8 cellular contexts compared by ENCODE assay signal in genomic region chr7:130069978-130070899, GRCh38. TPM values are rescaled to one million over a fixed set of nuclear protein-coding genes. Genes with fewer than 3 reads are reported as not detected.
DNase-seq lines count a peak whose midpoint lies in the region; ATAC-seq and TF ChIP-seq lines count a peak whose summit lies in the region.

Gene KLHDC10, plus strand, starts transcription at chr7:130070534. Its CDS starts 110 bp downstream, at chr7:130070644.

- H3K27ac ChIP-seq in RWPE1, result peak within 1 kb of the TSS; percentile 87
- H3K27ac ChIP-seq in naive thymus-derived CD4-positive, alpha-beta T cell (ENCODE audit: low read depth, low read length), result peak within 1 kb of the TSS; percentile 82

- peak within 1 kb of the TSS; percentile 77 for H3K4me3 ChIP-seq in LNCaP clone FGC (ENCODE audit: low read depth, low read length)
- H3K4me3 ChIP-seq in naive thymus-derived CD4-positive, alpha-beta T cell (ENCODE audit: low read length), result peak within 1 kb of the TSS; percentile 54

- TF ChIP-seq CTCF in LNCaP clone FGC (IDR thresholded peaks at IDR 0.05; ENCODE audit: control insufficient read depth, extremely low read depth, insufficient read depth) (no peak), RWPE1 (conservative IDR thresholded peaks at IDR 0.05; ENCODE audit: low read depth) (no peak)

- POLR2A ChIA-PET in RWPE1 (lab: Yijun Ruan, JAX; ENCODE audit: low non-redundant PET), result interaction anchor here (0.6 kb wide), 1 partner anchor 110 kb away, joined by 3 read pairs; no protein-coding TSS in a partner anchor
- POLR2A ChIA-PET in naive thymus-derived CD4-positive, alpha-beta T cell (lab: Charles Lee), result interaction anchor here (0.5 to 1.7 kb wide), 10 partner anchors 9 to 688 kb away, joined by 3 to 11 read pairs (median 4); partner anchors contain the start of genes TMEM209 and ZC3HC1

- peak within 1 kb of the TSS; percentile 97 for H3K27ac Mint-ChIP-seq in activated T-helper 17 cell treated with anti-CD3 and anti-CD28 coated beads, Interleukin-2, amount 50 U/mL, for 72 hours
- peak within 1 kb of the TSS; percentile 81 to 97 (median 90) for H3K27ac Mint-ChIP-seq in naive thymus-derived CD4-positive, alpha-beta T cell
- H3K27ac Mint-ChIP-seq in stimulated activated naive B cell treated with anti-CD40 and anti-IgM and Interleukin-4, amounts not matched to agents 10 μg/mL and 1 μg/mL and 100 μg/mL, for 72 hours, result peak within 1 kb of the TSS; percentile 94

- CTCF ChIA-PET in RWPE1 (lab: Yijun Ruan, JAX), result interaction anchor here (0.5 to 0.6 kb wide), 2 partner anchors 49 to 358 kb away, joined by 4 read pairs; no protein-coding TSS in a partner anchor
- CTCF ChIA-PET in naive thymus-derived CD4-positive, alpha-beta T cell (lab: Charles Lee), result interaction anchor here (0.7 to 2.9 kb wide), 4 partner anchors 14 to 761 kb away, joined by 3 to 9 read pairs (median 4); no protein-coding TSS in a partner anchor

- H3K4me1 Mint-ChIP-seq in activated T-helper 17 cell treated with anti-CD3 and anti-CD28 coated beads, Interleukin-2, amount 50 U/mL, for 72 hours, result peaks cover 39% of the 10 kb centered on the region
- H3K4me1 Mint-ChIP-seq in naive thymus-derived CD4-positive, alpha-beta T cell, result peaks cover 34 to 51% (median 42%) of the 10 kb centered on the region in 7 donors
- H3K4me1 Mint-ChIP-seq in stimulated activated naive B cell treated with anti-CD40 and anti-IgM and Interleukin-4, amounts not matched to agents 10 μg/mL and 1 μg/mL and 100 μg/mL, for 72 hours, result peaks cover 23 to 38% of the 10 kb centered on the region in 2 donors

- H3K9me3 ChIP-seq in naive thymus-derived CD4-positive, alpha-beta T cell (ENCODE audit: control insufficient read depth in 2 of 3, low read length in 3 of 3), result no peaks in the 10 kb centered on the region

- peaks cover 3% of the 10 kb centered on the region for H3K9me3 Mint-ChIP-seq in activated T-helper 17 cell treated with anti-CD3 and anti-CD28 coated beads, Interleukin-2, amount 50 U/mL, for 72 hours
- peaks cover 0 to 5% (median 0%) of the 10 kb centered on the region in 11 donors for H3K9me3 Mint-ChIP-seq in naive thymus-derived CD4-positive, alpha-beta T cell
- H3K9me3 Mint-ChIP-seq in stimulated activated naive B cell treated with anti-CD40 and anti-IgM and Interleukin-4, amounts not matched to agents 10 μg/mL and 1 μg/mL and 100 μg/mL, for 72 hours, result no peaks in the 10 kb centered on the region

- no peaks in the 10 kb centered on the region for H3K36me3 ChIP-seq in naive thymus-derived CD4-positive, alpha-beta T cell (ENCODE audit: control insufficient read depth in 2 of 3, insufficient read depth in 3 of 3, low read length in 3 of 3)

- H3K27me3 Mint-ChIP-seq in activated T-helper 17 cell treated with anti-CD3 and anti-CD28 coated beads, Interleukin-2, amount 50 U/mL, for 72 hours, result no peaks in the 10 kb centered on the region
- peaks cover 0 to 2% (median 0%) of the 10 kb centered on the region in 5 donors for H3K27me3 Mint-ChIP-seq in naive thymus-derived CD4-positive, alpha-beta T cell
- H3K27me3 Mint-ChIP-seq in stimulated activated naive B cell treated with anti-CD40 and anti-IgM and Interleukin-4, amounts not matched to agents 10 μg/mL and 1 μg/mL and 100 μg/mL, for 72 hours, result peaks cover 0 to 5% of the 10 kb centered on the region in 2 donors

- ATAC-seq in activated T-helper 17 cell treated with anti-CD3 and anti-CD28 coated beads, Interleukin-2, amount 50 U/mL, for 72 hours (replicated peaks), result peak; percentile 98
- peak; percentile 99 for ATAC-seq in naive thymus-derived CD4-positive, alpha-beta T cell
- ATAC-seq in stimulated activated naive B cell treated with anti-CD40 and anti-IgM and Interleukin-4, amounts not matched to agents 10 μg/mL and 1 μg/mL and 100 μg/mL, for 72 hours (replicated peaks), result peak; percentile 97 to 99

- intact Hi-C loops in naive thymus-derived CD4-positive, alpha-beta T cell (cut with micrococcal nuclease), result loop anchor here (1.0 to 5.0 kb wide), 19 partner anchors 11 to 1726 kb away; partner anchors contain the start of genes CEP41 (in 2 of the 2), COPG2 (in 2 of the 2), TMEM209 (in 2 of the 2) and AHCYL2 (in 1 of the 2)

- H3K4me1 ChIP-seq in naive thymus-derived CD4-positive, alpha-beta T cell (ENCODE audit: control insufficient read depth in 2 of 2, insufficient read depth in 2 of 2, low read length in 2 of 2), result peaks cover 12 to 18% of the 10 kb centered on the region in 2 donors

- H3K27me3 ChIP-seq in naive thymus-derived CD4-positive, alpha-beta T cell (ENCODE audit: control insufficient read depth in 2 of 2, insufficient read depth in 2 of 2, low read length in 2 of 2), result no peaks in the 10 kb centered on the region

- peaks cover 19% of the 10 kb centered on the region for H3K36me3 Mint-ChIP-seq in activated T-helper 17 cell treated with anti-CD3 and anti-CD28 coated beads, Interleukin-2, amount 50 U/mL, for 72 hours (ENCODE audit: low read depth)
- peaks cover 0 to 9% (median 0%) of the 10 kb centered on the region in 5 donors for H3K36me3 Mint-ChIP-seq in naive thymus-derived CD4-positive, alpha-beta T cell
- H3K36me3 Mint-ChIP-seq in stimulated activated naive B cell treated with anti-CD40 and anti-IgM and Interleukin-4, amounts not matched to agents 10 μg/mL and 1 μg/mL and 100 μg/mL, for 72 hours, result peaks cover 7 to 9% of the 10 kb centered on the region in 2 donors

- peak within 1 kb of the TSS; percentile 99 for H3K4me3 Mint-ChIP-seq in activated T-helper 17 cell treated with anti-CD3 and anti-CD28 coated beads, Interleukin-2, amount 50 U/mL, for 72 hours
- H3K4me3 Mint-ChIP-seq in naive thymus-derived CD4-positive, alpha-beta T cell, result peak within 1 kb of the TSS; percentile 80 to 95 (median 92)
- peak within 1 kb of the TSS; percentile 86 to 94 for H3K4me3 Mint-ChIP-seq in stimulated activated naive B cell treated with anti-CD40 and anti-IgM and Interleukin-4, amounts not matched to agents 10 μg/mL and 1 μg/mL and 100 μg/mL, for 72 hours

- peak; percentile 100 for DNase-seq in Daoy (ENCODE audit: low read depth)
- DNase-seq in GOT3 (lab: John Stamatoyannopoulos, UW), result peak; percentile 90
- DNase-seq in LNCaP clone FGC (ENCODE audit: low read depth), result peak; percentile 99
- DNase-seq in RWPE1 (ENCODE audit: low spot score), result peak; percentile 98
- peak; percentile 99 for DNase-seq in fibroblast of gingiva (ENCODE audit: low read depth)
- DNase-seq in naive thymus-derived CD4-positive, alpha-beta T cell, result peak; percentile 84 to 98 (median 96)
- DNase-seq in stimulated activated naive B cell treated with anti-CD40 and anti-IgM and Interleukin-4, amounts not matched to agents 10 μg/mL and 1 μg/mL and 100 μg/mL, for 72 hours, result peak; percentile 93

RNA-seq across cellular contexts. Expression of gene KLHDC10, which starts in this region (rescaled TPM):
- total RNA-seq in Daoy (2014; rRNA removed; shearing (Covaris generic)), result 24.5 and 28.5 TPM in 2 replicates
- 10 to 100 TPM; 16.2 to 21.3 TPM for total RNA-seq in activated T-helper 17 cell treated with anti-CD3 and anti-CD28 coated beads, Interleukin-2, amount 50 U/mL, for 72 hours
- total RNA-seq in naive thymus-derived CD4-positive, alpha-beta T cell, result 10 to 100 TPM; 14.5 to 20.4 (median 17.3) TPM
- polyA plus RNA-seq in naive thymus-derived CD4-positive, alpha-beta T cell, result 1 to 10 TPM; 1.2 to 3.4 TPM

Comparison
In these comparisons a context has a peak if more than half of its experiments do, and no peak if none do; other contexts are left out.
1. Peak in every context shown above with its lines: DNase-seq, ATAC-seq, H3K4me3 ChIP-seq and H3K27ac ChIP-seq.